In genomic region chr11:68412593-68413475, GRCh38 we compare ENCODE assay signal across 1 cellular context.
TF ChIP-seq lines count a peak whose summit lies in the region.

No MANE protein-coding gene starts in this region.

TF ChIP-seq in HepG2, 621 proteins besides CTCF, POLR2A, EP300 and RAD21 (continued from another document):
- no peak for TF ChIP-seq NFIC (IDR thresholded peaks at IDR 0.05; ENCODE audit: low read length)
- TF ChIP-seq HNF1B (CRISPR knock-in tag; IDR thresholded peaks at IDR 0.05): no peak
- no peak for TF ChIP-seq KDM2A (CRISPR knock-in tag; IDR thresholded peaks at IDR 0.05; ENCODE audit: borderline replicate concordance, low read depth)
- TF ChIP-seq CAMTA2 (CRISPR knock-in tag; IDR thresholded peaks at IDR 0.05; ENCODE audit: borderline replicate concordance): no peak
- no peak for TF ChIP-seq KLF9 (CRISPR knock-in tag; IDR thresholded peaks at IDR 0.05; ENCODE audit: low read depth)
- no peak for TF ChIP-seq STAG1 (CRISPR knock-in tag; IDR thresholded peaks at IDR 0.05)
- no peak for TF ChIP-seq CREM (IDR thresholded peaks at IDR 0.05)
- TF ChIP-seq CREM (CRISPR knock-in tag; IDR thresholded peaks at IDR 0.05): no peak
- no peak for TF ChIP-seq GMEB2 (CRISPR knock-in tag; IDR thresholded peaks at IDR 0.05; ENCODE audit: low read depth)
- no peak for TF ChIP-seq KLF15 (CRISPR knock-in tag; IDR thresholded peaks at IDR 0.05; ENCODE audit: borderline replicate concordance)
- peak; percentile 81 for TF ChIP-seq ZNF629 (CRISPR knock-in tag; conservative IDR thresholded peaks at IDR 0.05)
- TF ChIP-seq AKAP8 (CRISPR knock-in tag; IDR thresholded peaks at IDR 0.05): peak; percentile 57; the same call in 1 of the 2 replicates
